ENCODE assay signal across 4 cellular contexts in genomic region chr17:39020037-39020436, GRCh38. TPM values are rescaled to one million over a fixed set of nuclear protein-coding genes. Genes with fewer than 3 reads are reported as not detected.
"Had no signal": no experiment of that assay in that cellular context is flagged by ENCODE, and none has a peak within 500 bp of the region (broad histone marks: within the 10 kb centered on the region; RNA-seq: fewer than 3 reads in every experiment).

No MANE protein-coding gene starts in this region.

RNA-seq across cellular contexts. Expression of gene FBXO47, which starts 52.8 kb away (rescaled TPM):
- total RNA-seq: LHCN-M2, M059J, MCF 10A, NCI-H460 had no signal
